Comparison of ENCODE assay signal across 1 cellular context in the genomic region with DNA sequence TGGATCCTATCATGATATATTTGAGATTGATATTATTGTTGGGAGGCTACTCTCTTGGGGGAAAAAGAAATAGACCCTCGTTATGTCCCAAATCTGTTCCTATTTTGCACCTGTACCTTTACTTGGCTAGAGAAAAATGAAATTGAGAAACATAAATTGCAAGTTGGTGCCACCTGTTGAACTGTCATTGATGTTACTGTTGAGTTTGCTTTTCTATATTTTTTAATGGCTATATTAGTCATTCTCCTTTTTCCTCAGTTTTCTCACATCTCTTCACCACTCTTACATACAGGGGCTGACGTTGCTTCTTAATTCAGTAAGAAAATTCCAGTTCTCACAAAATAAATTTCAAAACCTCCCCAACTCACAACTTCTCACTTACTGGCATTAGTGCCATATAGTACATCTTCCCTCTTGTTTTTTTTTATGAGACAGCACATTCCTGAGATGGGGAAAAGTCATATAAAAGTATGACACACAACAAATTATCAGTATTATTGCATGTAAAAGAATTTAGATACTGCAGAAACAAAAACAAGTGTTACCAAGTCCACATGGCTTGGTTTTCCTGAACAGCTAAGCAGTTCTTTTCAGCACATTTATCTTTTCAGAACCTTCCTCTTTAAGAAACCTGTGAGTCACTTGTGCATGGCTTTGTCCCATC.
TF ChIP-seq lines count a peak whose summit lies in the region.

No MANE protein-coding gene starts in this region.

TF ChIP-seq in IMR-90, 13 proteins besides CTCF, POLR2A, EP300 and RAD21:
- TF ChIP-seq, protein P1, sequence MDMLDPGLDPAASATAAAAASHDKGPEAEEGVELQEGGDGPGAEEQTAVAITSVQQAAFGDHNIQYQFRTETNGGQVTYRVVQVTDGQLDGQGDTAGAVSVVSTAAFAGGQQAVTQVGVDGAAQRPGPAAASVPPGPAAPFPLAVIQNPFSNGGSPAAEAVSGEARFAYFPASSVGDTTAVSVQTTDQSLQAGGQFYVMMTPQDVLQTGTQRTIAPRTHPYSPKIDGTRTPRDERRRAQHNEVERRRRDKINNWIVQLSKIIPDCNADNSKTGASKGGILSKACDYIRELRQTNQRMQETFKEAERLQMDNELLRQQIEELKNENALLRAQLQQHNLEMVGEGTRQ (IDR thresholded peaks at IDR 0.05; ENCODE audit: low read depth, low read length) = no peak
- TF ChIP-seq NFE2L2 (IDR thresholded peaks at IDR 0.05; ENCODE audit: low read depth, low read length) (no peak), MAFK (IDR thresholded peaks at IDR 0.05; ENCODE audit: low read depth, low read length) (peak; percentile 41; the same call in 1 of the 2 replicates), RFX5 (IDR thresholded peaks at IDR 0.05; ENCODE audit: low read depth, low read length) (no peak), RCOR1 (IDR thresholded peaks at IDR 0.05; ENCODE audit: insufficient replicate concordance, low read length) (no peak), MAZ (IDR thresholded peaks at IDR 0.05; ENCODE audit: borderline replicate concordance, low read depth, low read length) (no peak), CHD1 (IDR thresholded peaks at IDR 0.05; ENCODE audit: low read depth, low read length) (no peak), MXI1 (IDR thresholded peaks at IDR 0.05; ENCODE audit: borderline replicate concordance, low read depth, low read length) (no peak), CEBPB (IDR thresholded peaks at IDR 0.05; ENCODE audit: low read depth, low read length) (0 out of 2 replicates have a peak, but pooled peaks have one; percentile 2), SMC3 (IDR thresholded peaks at IDR 0.05; ENCODE audit: low read depth, low read length) (no peak), BHLHE40 (IDR thresholded peaks at IDR 0.05; ENCODE audit: low read depth, low read length) (no peak)
- TF ChIP-seq, protein P2, sequence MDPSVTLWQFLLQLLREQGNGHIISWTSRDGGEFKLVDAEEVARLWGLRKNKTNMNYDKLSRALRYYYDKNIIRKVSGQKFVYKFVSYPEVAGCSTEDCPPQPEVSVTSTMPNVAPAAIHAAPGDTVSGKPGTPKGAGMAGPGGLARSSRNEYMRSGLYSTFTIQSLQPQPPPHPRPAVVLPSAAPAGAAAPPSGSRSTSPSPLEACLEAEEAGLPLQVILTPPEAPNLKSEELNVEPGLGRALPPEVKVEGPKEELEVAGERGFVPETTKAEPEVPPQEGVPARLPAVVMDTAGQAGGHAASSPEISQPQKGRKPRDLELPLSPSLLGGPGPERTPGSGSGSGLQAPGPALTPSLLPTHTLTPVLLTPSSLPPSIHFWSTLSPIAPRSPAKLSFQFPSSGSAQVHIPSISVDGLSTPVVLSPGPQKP (IDR thresholded peaks at IDR 0.05; ENCODE audit: borderline replicate concordance, low read depth, low read length) = no peak
